In the genomic region with DNA sequence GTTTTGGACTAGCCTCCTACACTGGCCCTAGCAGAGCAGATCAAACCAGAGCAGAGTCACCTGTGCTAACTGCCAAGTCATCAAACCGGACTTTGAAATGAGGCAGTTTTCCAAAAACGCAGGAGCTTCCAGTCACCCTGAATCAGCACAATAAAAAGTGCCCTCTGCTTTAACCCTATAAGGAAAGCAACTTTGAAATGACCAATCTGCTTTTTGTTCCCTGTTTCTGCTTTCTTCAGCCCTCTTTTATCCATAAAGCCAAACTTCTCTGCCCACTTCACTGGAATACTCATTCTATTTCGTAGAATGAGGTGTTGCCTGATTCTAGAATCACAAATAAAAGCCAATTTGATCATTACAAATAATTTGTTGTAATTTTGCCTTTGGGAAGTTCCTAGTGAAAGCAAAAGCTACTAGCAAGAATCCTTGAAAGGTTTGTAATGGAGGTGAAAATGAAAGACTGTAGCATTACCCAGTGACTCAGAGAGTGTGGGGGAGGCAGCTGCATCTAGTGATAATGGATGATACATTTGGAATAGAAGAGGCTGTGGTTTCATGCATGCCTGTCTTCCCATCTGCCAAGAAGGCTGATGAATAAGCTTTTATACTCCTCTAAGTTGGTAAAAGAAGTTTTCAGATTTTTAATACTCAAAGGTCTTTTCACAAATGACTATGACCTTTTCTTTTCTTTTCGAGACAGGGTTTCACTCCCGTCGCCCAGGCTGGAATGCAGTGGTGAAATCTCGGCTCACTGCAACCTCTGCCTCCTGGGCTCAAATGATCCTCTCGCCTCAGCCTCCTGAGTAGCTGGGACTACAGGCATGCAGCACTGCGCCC, we compare ENCODE assay signal across 2 cellular contexts.
TF ChIP-seq lines count a peak whose summit lies in the region.

No MANE protein-coding gene starts in this region.

TF ChIP-seq in A549, 52 proteins besides CTCF, POLR2A, EP300 and RAD21:
- no peak for TF ChIP-seq KDM1A (IDR thresholded peaks at IDR 0.05; ENCODE audit: low read depth)
- TF ChIP-seq JUNB (IDR thresholded peaks at IDR 0.05), result peak; percentile 27
- peak; percentile 88 for TF ChIP-seq NFE2L2 (conservative IDR thresholded peaks at IDR 0.05; ENCODE audit: low read length)
- TF ChIP-seq, protein P1, sequence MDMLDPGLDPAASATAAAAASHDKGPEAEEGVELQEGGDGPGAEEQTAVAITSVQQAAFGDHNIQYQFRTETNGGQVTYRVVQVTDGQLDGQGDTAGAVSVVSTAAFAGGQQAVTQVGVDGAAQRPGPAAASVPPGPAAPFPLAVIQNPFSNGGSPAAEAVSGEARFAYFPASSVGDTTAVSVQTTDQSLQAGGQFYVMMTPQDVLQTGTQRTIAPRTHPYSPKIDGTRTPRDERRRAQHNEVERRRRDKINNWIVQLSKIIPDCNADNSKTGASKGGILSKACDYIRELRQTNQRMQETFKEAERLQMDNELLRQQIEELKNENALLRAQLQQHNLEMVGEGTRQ (IDR thresholded peaks at IDR 0.05), result no peak
- TF ChIP-seq MAFK (IDR thresholded peaks at IDR 0.05; ENCODE audit: partially characterized antibody), result peak; percentile 99
- no peak for TF ChIP-seq ESRRA (IDR thresholded peaks at IDR 0.05; ENCODE audit: borderline replicate concordance, low read length)
- TF ChIP-seq, protein P2, sequence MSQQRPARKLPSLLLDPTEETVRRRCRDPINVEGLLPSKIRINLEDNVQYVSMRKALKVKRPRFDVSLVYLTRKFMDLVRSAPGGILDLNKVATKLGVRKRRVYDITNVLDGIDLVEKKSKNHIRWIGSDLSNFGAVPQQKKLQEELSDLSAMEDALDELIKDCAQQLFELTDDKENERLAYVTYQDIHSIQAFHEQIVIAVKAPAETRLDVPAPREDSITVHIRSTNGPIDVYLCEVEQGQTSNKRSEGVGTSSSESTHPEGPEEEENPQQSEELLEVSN (IDR thresholded peaks at IDR 0.05; ENCODE audit: borderline replicate concordance, low read depth), result no peak
- TF ChIP-seq CHD4 (IDR thresholded peaks at IDR 0.05; ENCODE audit: borderline replicate concordance), result no peak
- no peak for TF ChIP-seq RNF2 (IDR thresholded peaks at IDR 0.05; ENCODE audit: borderline replicate concordance, low read depth)
- TF ChIP-seq FOSL2 (IDR thresholded peaks at IDR 0.05), result no peak
- TF ChIP-seq FOSL2 (CRISPR knock-in tag; IDR thresholded peaks at IDR 0.05), result peak; percentile 75
- no peak for TF ChIP-seq HDAC2 (IDR thresholded peaks at IDR 0.05)
- no peak for TF ChIP-seq CBX2 (IDR thresholded peaks at IDR 0.05; ENCODE audit: borderline replicate concordance, low read depth)
- no peak; a peak in 1 of 5 replicates for TF ChIP-seq JUN (IDR thresholded peaks at IDR 0.05)

TF ChIP-seq in IMR-90, 13 proteins besides CTCF, POLR2A, EP300 and RAD21:
- TF ChIP-seq MXI1 (IDR thresholded peaks at IDR 0.05; ENCODE audit: borderline replicate concordance, low read depth, low read length) (no peak), FOS (IDR thresholded peaks at IDR 0.05; ENCODE audit: low read depth, low read length) (peak; percentile 85), BHLHE40 (IDR thresholded peaks at IDR 0.05; ENCODE audit: low read depth, low read length) (peak; percentile 70), CEBPB (IDR thresholded peaks at IDR 0.05; ENCODE audit: low read depth, low read length) (no peak), NFE2L2 (IDR thresholded peaks at IDR 0.05; ENCODE audit: low read depth, low read length) (peak; percentile 95), MAFK (IDR thresholded peaks at IDR 0.05; ENCODE audit: low read depth, low read length) (peak; percentile 89), SMC3 (IDR thresholded peaks at IDR 0.05; ENCODE audit: low read depth, low read length) (peak; percentile 21; the same call in 1 of the 2 replicates), RCOR1 (IDR thresholded peaks at IDR 0.05; ENCODE audit: insufficient replicate concordance, low read length) (no peak)
- TF ChIP-seq, protein P1 (IDR thresholded peaks at IDR 0.05; ENCODE audit: low read depth, low read length), result no peak
TF ChIP-seq in IMR-90: peak in this region for 5.
